In the genomic region with DNA sequence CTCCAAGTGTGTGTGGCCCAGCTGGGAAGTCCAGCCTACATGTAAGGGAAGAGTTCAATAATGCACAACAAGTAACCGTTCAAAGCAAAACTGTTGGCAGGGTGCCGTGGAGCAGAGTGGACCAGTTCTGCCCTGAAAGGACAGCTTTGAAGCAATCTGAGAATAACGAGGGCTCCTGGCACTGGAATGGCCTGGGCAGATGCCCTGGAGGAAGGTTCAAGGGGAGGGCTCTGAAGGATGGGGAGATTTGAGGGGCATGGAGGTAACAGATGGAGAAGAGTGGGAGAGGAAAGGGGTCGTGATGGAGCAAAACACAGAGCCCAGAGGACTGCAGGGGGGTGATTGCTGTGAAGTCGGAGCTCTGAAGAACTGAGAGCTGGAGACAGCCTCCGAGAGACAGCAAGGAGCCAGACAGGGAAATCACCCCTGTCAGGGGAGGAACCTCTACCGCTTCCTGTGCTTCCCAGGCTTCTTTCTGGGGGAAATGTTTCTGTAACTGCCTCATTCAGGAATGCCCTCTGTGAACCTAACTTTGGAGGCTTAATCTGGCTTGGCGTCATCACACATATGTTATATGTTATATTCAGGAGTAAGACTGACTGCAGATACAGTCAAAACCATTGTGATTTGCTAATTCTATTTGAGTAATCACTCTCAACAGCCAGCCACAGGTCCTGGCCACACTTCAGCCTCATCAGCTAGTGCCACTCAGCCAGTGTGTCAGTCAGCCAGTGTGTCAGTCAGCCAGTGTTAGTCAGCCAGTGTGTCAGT, we compare ENCODE assay signal across 17 cellular contexts. TPM values are rescaled to one million over a fixed set of nuclear protein-coding genes. Genes with fewer than 3 reads are reported as not detected.
A peak's percentile ranks its signal among the peaks of the same experiment; 100 is the strongest.
DNase-seq lines count a peak whose midpoint lies in the region; ATAC-seq, FAIRE-seq and TF ChIP-seq lines count a peak whose summit lies in the region.
"Had no signal": no experiment of that assay in that cellular context is flagged by ENCODE, and none has a peak within 500 bp of the region (broad histone marks: within the 10 kb centered on the region; RNA-seq: fewer than 3 reads in every experiment).

No MANE protein-coding gene starts in this region.

- H4K20me1 ChIP-seq in HepG2 (ENCODE audit: insufficient read depth, low read length), result no peaks in the 10 kb centered on the region
- H4K20me1 ChIP-seq: BLaER1 treated with 17β-estradiol and CSF1 and Interleukin-3, amounts not matched to agents 10 nM and 100 nM had no signal

- H3K27me3 ChIP-seq in brain microvascular endothelial cell (replicated peaks), result no peaks in the 10 kb centered on the region
- H3K27me3 ChIP-seq in HepG2 (ENCODE audit: control insufficient read depth in 1 of 2, insufficient read depth in 2 of 2, low read length in 2 of 2), result no peaks in the 10 kb centered on the region
- no peaks in the 10 kb centered on the region for H3K27me3 ChIP-seq in breast epithelium
- H3K27me3 ChIP-seq: BLaER1 treated with 17β-estradiol and CSF1 and Interleukin-3, amounts not matched to agents 10 nM and 100 nM had no signal

- H3K4me2 ChIP-seq in HepG2 (ENCODE audit: low read depth, low read length), result no peak overlapping the region

- no peak overlapping the region for H3K27ac ChIP-seq in brain microvascular endothelial cell
- H3K27ac ChIP-seq in HepG2 (ENCODE audit: extremely low read length, insufficient read depth, low read length), result no peak overlapping the region
- no peak overlapping the region for H3K27ac ChIP-seq in breast epithelium
- H3K27ac ChIP-seq: BLaER1 treated with 17β-estradiol and CSF1 and Interleukin-3, amounts not matched to agents 10 nM and 100 nM; suprapubic skin; VCaP had no signal

- POLR2A ChIA-PET in HepG2 (lab: Yijun Ruan, JAX), result no interaction called here

- H3K4me3 ChIP-seq in brain microvascular endothelial cell (ENCODE audit: low read depth, low read length) (no peak overlapping the region), HepG2 (replicated peaks in 1 of 3; ENCODE audit: insufficient read depth in 1 of 3, low read depth in 2 of 3, low read length in 3 of 3) (no peak overlapping the region), breast epithelium (no peak overlapping the region)
- H3K4me3 ChIP-seq: BLaER1 treated with 17β-estradiol and CSF1 and Interleukin-3, amounts not matched to agents 10 nM and 100 nM; K562; mucosa of descending colon; suprapubic skin had no signal

- no peak for FAIRE-seq in HepG2 (lab: Jason Lieb, UNC)
- FAIRE-seq: K562 had no signal

- DNase-seq in stimulated activated CD4-positive, alpha-beta T cell treated with anti-CD3 and anti-CD28 coated beads, Interleukin-1b, Interleukin-23, amount 100 ng/mL, for 48 hours, result peak; percentile 42
- DNase-seq in stimulated activated CD4-positive, alpha-beta T cell treated with anti-CD3 and anti-CD28 coated beads, Interleukin-4, amount 100 ng/mL, for 4 hours, result no peak
- DNase-seq in brain microvascular endothelial cell, result peak; percentile 43
- DNase-seq in HepG2 (ENCODE audit: low spot score), result no peak
- no peak for DNase-seq in type B pancreatic cell (ENCODE audit: extremely low spot score, unreplicated experiment)
- DNase-seq in breast epithelium (ENCODE audit: low spot score in 2 of 2), result no peak
- DNase-seq in NCI-H1048 (lab: John Stamatoyannopoulos, UW), result no peak
- DNase-seq: activated CD8-positive, alpha-beta memory T cell treated with anti-CD3 and anti-CD28 coated beads, Interleukin-2, amount 50 U/mL, for 4 hours; DMS79; effector CD4-positive, alpha-beta T cell; HCEC 1CT; mucosa of descending colon had no signal

- H3K36me3 ChIP-seq in brain microvascular endothelial cell (replicated peaks), result no peaks in the 10 kb centered on the region
- no peaks in the 10 kb centered on the region for H3K36me3 ChIP-seq in HepG2 (replicated peaks in 1 of 2; ENCODE audit: control insufficient read depth in 1 of 2, insufficient read depth in 2 of 2, low read length in 2 of 2)
- H3K36me3 ChIP-seq in breast epithelium, result no peaks in the 10 kb centered on the region
- H3K36me3 ChIP-seq: suprapubic skin had no signal

- peak overlapping the region; percentile 9 for H3K4me3 Mint-ChIP-seq in type B pancreatic cell

- intact Hi-C loops in HepG2 (cut with micrococcal nuclease; ENCODE audit: unreplicated experiment), result no loop called here
- intact Hi-C loops in breast epithelium (cut with DNase I; ENCODE audit: low total_unique reads), result no loop called here

- no peak for TF ChIP-seq CTCF in brain microvascular endothelial cell (IDR thresholded peaks at IDR 0.05; ENCODE audit: low read depth, low read length, missing control alignments)
- TF ChIP-seq CTCF in HepG2 (CRISPR knock-in tag; IDR thresholded peaks at IDR 0.05), result no peak
- no peak for TF ChIP-seq CTCF in type B pancreatic cell (conservative IDR thresholded peaks at IDR 0.05)
- no peak for TF ChIP-seq CTCF in breast epithelium (IDR thresholded peaks at IDR 0.05)

- no peak overlapping the region for H3K27ac Mint-ChIP-seq in type B pancreatic cell

- in situ Hi-C loops in brain microvascular endothelial cell (cut with HindIII; ENCODE audit: low pct_ligation_motif_present, low sequenced_read_pairs), result no loop called here
- in situ Hi-C loops in HepG2 (cut with HindIII; ENCODE audit: extremely low pct_ligation_motif_present, low pct_unique_long_range_greater_than_20kb), result no loop called here

- TF ChIP-seq EP300 in HepG2 (IDR thresholded peaks at IDR 0.05; ENCODE audit: low read depth in 2 of 2, low read length in 2 of 2) (no peak), HepG2 (CRISPR knock-in tag; IDR thresholded peaks at IDR 0.05; ENCODE audit: borderline replicate concordance) (no peak)

- WGBS in HepG2 (ENCODE audit: low lambda C conversion rate), result 64% methylated on average over 8 of the region's 8 CpGs

- TF ChIP-seq POLR2A in HepG2 (IDR thresholded peaks at IDR 0.05; ENCODE audit: insufficient read depth in 1 of 2, low read depth in 2 of 2, low read length in 2 of 2) (no peak), breast epithelium (IDR thresholded peaks at IDR 0.05) (no peak)

- H3K79me2 ChIP-seq in HepG2 (ENCODE audit: insufficient read depth, low read length), result no peaks in the 10 kb centered on the region

- no peaks in the 10 kb centered on the region for H3K9me3 Mint-ChIP-seq in type B pancreatic cell

- no peaks in the 10 kb centered on the region for H3K36me3 Mint-ChIP-seq in type B pancreatic cell

- H3K9ac ChIP-seq in HepG2 (ENCODE audit: insufficient read depth, low read depth, low read length), result no peak overlapping the region
- H3K9ac ChIP-seq: BLaER1 treated with 17β-estradiol and CSF1 and Interleukin-3, amounts not matched to agents 10 nM and 100 nM had no signal

- TF ChIP-seq RAD21 in HepG2 (CRISPR knock-in tag; IDR thresholded peaks at IDR 0.05), result no peak

- no peaks in the 10 kb centered on the region for H3K9me3 ChIP-seq in HepG2 (ENCODE audit: low read length)
- no peaks in the 10 kb centered on the region for H3K9me3 ChIP-seq in breast epithelium
- H3K9me3 ChIP-seq: mucosa of descending colon, suprapubic skin had no signal

- H3K4me1 Mint-ChIP-seq in type B pancreatic cell (ENCODE audit: unreplicated experiment), result peaks cover 44% of the 10 kb centered on the region

- ATAC-seq in HepG2 (no peak), HG02938 (IDR thresholded peaks at IDR 0.05; ENCODE audit: unreplicated experiment) (no peak)
- ATAC-seq: K562 had no signal

- CTCF ChIA-PET in HepG2 (lab: Yijun Ruan, JAX; ENCODE audit: low intra/inter-chr PET ratio, low total read pairs), result no interaction called here

- H3K27me3 Mint-ChIP-seq in type B pancreatic cell, result peaks cover 6% of the 10 kb centered on the region

- H2AFZ ChIP-seq in HepG2 (ENCODE audit: low read length), result no peak overlapping the region

- H3K4me1 ChIP-seq in HepG2 (ENCODE audit: insufficient read depth, low read length) (peaks cover 45% of the 10 kb centered on the region), breast epithelium (no peaks in the 10 kb centered on the region)
- H3K4me1 ChIP-seq: suprapubic skin had no signal

- no TSS peak for BruUV-seq in HepG2 (replicated peaks; lab: Mats Ljungman, UMichigan)

RNA-seq across cellular contexts. Expression of a gene that starts 41.2 kb away (rescaled TPM):
- 2.1 and 2.7 TPM in 2 replicates for total RNA-seq in HepG2 (2016; rRNA removed; fragmentation: Illumina TruSeq; extraction: Trizol)
- 0.88 and 0.91 TPM in 2 replicates for total RNA-seq in HepG2 (2016; cell fraction: cytosol; rRNA removed; fragmentation: Illumina TruSeq; extraction: Trizol; ENCODE audit: low read depth)
- total RNA-seq in HepG2 (2016; cell fraction: insoluble cytoplasmic fraction; rRNA removed; fragmentation: Illumina TruSeq; extraction: Trizol), result 1.2 and 1.9 TPM in 2 replicates
- 1.1 and 1.2 TPM in 2 replicates for total RNA-seq in HepG2 (2016; cell fraction: membrane; rRNA removed; fragmentation: Illumina TruSeq; extraction: Trizol)
- total RNA-seq in HepG2 (2016; cell fraction: nucleus; rRNA removed; fragmentation: Illumina TruSeq; extraction: Trizol), result 2.5 and 3.1 TPM in 2 replicates
- polyA plus RNA-seq in HepG2 (2011; rRNA removed), result 1.2 and 1.7 TPM in 2 replicates
- polyA plus RNA-seq in HepG2 (2011; cell fraction: cytosol; rRNA removed), result 0.85 and 1.1 TPM in 2 replicates
- polyA plus RNA-seq in HepG2 (2011; cell fraction: nucleus; rRNA removed), result 2.7 and 3.3 TPM in 2 replicates
- polyA plus RNA-seq in HepG2 (2012), result 0.52 and 1.1 TPM in 2 replicates
- polyA plus RNA-seq in HepG2 (2016; cell fraction: cytosol; fragmentation: Illumina TruSeq; extraction: Trizol; ENCODE audit: low read depth), result 0.17 and 0.23 TPM in 2 replicates
- 0.86 and 1.6 TPM in 2 replicates for polyA plus RNA-seq in HepG2 (2016; cell fraction: insoluble cytoplasmic fraction; fragmentation: Illumina TruSeq; extraction: Trizol; ENCODE audit: low read depth)
- polyA plus RNA-seq in HepG2 (2016; cell fraction: membrane; fragmentation: Illumina TruSeq; extraction: Trizol; ENCODE audit: low read depth), result 0.51 and 0.76 TPM in 2 replicates
- polyA plus RNA-seq in HepG2 (2016; cell fraction: nucleus; fragmentation: Illumina TruSeq; extraction: Trizol; ENCODE audit: insufficient read depth, low read depth), result 2.8 and 3.1 TPM in 2 replicates
- polyA minus RNA-seq in HepG2 (2011; rRNA and poly(A)+ RNA removed; ENCODE audit: low replicate concordance), result 0.54 and 3.2 TPM in 2 replicates
- 0.53 and 1.2 TPM in 2 replicates for polyA minus RNA-seq in HepG2 (2011; cell fraction: cytosol; rRNA and poly(A)+ RNA removed)
- 2.2 and 2.9 TPM in 2 replicates for polyA minus RNA-seq in HepG2 (2011; cell fraction: nucleus; rRNA and poly(A)+ RNA removed)
- total RNA-seq in type B pancreatic cell (ENCODE audit: low replicate concordance), result 0.58 and 0.98 TPM in 2 replicates
- total RNA-seq in breast epithelium, result 1 to 10 TPM; 2.3 to 6.4 (median 3.8) TPM

RNA-seq across cellular contexts. Expression of a gene that starts 43.5 kb away (rescaled TPM):
- total RNA-seq in HepG2 (2016; rRNA removed; fragmentation: Illumina TruSeq; extraction: Trizol) (0.38 and 1.2 TPM in 2 replicates), type B pancreatic cell (ENCODE audit: low replicate concordance) (0.98 and 2.8 TPM in 2 replicates), breast epithelium (1 to 10 TPM; 3.0 to 7.8 (median 5.6) TPM)
- not detected in 2 replicates for total RNA-seq in HepG2 (2016; cell fraction: cytosol; rRNA removed; fragmentation: Illumina TruSeq; extraction: Trizol; ENCODE audit: low read depth)
- 0.48 and 1.0 TPM in 2 replicates for total RNA-seq in HepG2 (2016; cell fraction: insoluble cytoplasmic fraction; rRNA removed; fragmentation: Illumina TruSeq; extraction: Trizol)
- not detected in 2 replicates for total RNA-seq in HepG2 (2016; cell fraction: membrane; rRNA removed; fragmentation: Illumina TruSeq; extraction: Trizol)
- total RNA-seq in HepG2 (2016; cell fraction: nucleus; rRNA removed; fragmentation: Illumina TruSeq; extraction: Trizol), result 5.4 and 7.3 TPM in 2 replicates
- polyA plus RNA-seq in HepG2 (2011; rRNA removed), result 0.10 and 0.22 TPM in 2 replicates
- not detected in 2 replicates for polyA plus RNA-seq in HepG2 (2011; cell fraction: cytosol; rRNA removed)
- 0.58 and 0.73 TPM in 2 replicates for polyA plus RNA-seq in HepG2 (2011; cell fraction: nucleus; rRNA removed)
- polyA plus RNA-seq in HepG2 (2012), result 0.13 and 0.25 TPM in 2 replicates
- polyA plus RNA-seq in HepG2 (2016; cell fraction: cytosol; fragmentation: Illumina TruSeq; extraction: Trizol; ENCODE audit: low read depth), result not detected in 2 replicates
- polyA plus RNA-seq in HepG2 (2016; cell fraction: insoluble cytoplasmic fraction; fragmentation: Illumina TruSeq; extraction: Trizol; ENCODE audit: low read depth), result not detected in 2 replicates
- not detected in 2 replicates for polyA plus RNA-seq in HepG2 (2016; cell fraction: membrane; fragmentation: Illumina TruSeq; extraction: Trizol; ENCODE audit: low read depth)
- polyA plus RNA-seq in HepG2 (2016; cell fraction: nucleus; fragmentation: Illumina TruSeq; extraction: Trizol; ENCODE audit: insufficient read depth, low read depth), result 0.92 and 0.94 TPM in 2 replicates
- 1.6 and 2.1 TPM in 2 replicates for polyA minus RNA-seq in HepG2 (2011; rRNA and poly(A)+ RNA removed; ENCODE audit: low replicate concordance)
- polyA minus RNA-seq in HepG2 (2011; cell fraction: cytosol; rRNA and poly(A)+ RNA removed), result not detected in 2 replicates
- polyA minus RNA-seq in HepG2 (2011; cell fraction: nucleus; rRNA and poly(A)+ RNA removed), result 12.4 and 14.9 TPM in 2 replicates

Comparison
In these comparisons a context has a peak if more than half of its experiments do, and no peak if none do; other contexts are left out.
1. DNase-seq: peak in stimulated activated CD4-positive, alpha-beta T cell treated with anti-CD3 and anti-CD28 coated beads, Interleukin-1b, Interleukin-23, amount 100 ng/mL, for 48 hours (single experiment) and brain microvascular endothelial cell (single experiment); none in stimulated activated CD4-positive, alpha-beta T cell treated with anti-CD3 and anti-CD28 coated beads, Interleukin-4, amount 100 ng/mL, for 4 hours (0 of 2), HepG2 (single experiment), type B pancreatic cell (single experiment), breast epithelium (0 of 2) and NCI-H1048 (single experiment).